Comparison of ENCODE assay signal across 8 cellular contexts in the genomic region with DNA sequence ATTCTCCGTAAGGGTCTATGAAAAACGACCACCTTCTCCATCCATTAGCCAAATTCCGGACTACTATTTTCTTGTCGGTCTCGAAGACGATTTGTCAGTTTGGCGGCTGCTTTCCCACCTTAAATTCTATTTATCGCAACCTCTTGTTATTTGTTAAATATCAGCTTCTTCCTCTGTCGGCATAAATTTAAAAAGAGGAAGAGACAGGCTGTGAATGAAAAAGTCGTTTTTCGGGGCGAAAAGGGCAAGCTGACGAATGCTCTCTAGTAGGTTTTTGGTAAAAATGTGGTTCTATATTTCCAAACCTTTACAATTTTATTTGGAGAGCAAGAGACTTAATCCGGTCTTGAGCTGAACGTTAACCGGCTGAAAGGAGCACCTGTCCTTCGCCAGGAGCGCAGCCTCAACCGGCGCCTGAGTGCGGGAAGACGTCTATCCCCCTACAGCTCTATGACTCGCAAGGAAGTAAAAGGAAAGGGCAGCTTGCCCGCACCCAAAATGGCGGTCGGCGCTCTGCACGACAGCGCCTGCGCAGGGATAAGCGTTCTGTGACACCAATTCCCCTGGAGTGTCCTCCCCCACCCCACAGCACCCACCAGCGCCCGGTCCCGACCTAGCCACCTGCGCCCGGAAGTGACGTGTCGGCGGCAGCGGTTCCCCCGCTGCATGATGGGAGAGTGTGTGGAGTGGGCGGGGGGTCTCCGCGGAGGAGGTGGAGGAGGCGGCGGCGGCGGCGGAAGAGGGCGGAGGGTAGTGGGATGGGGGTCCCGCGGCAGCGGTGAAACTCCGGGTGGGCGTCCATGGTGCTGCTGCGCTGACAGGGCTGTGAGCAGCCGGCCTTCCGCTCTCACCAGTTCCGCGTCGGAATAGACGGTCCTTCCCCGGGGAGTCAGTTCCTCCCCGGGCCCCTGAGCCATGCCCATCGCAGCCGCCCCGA. TPM values are rescaled to one million over a fixed set of nuclear protein-coding genes. Genes with fewer than 3 reads are reported as not detected.
A peak's percentile ranks its signal among the peaks of the same experiment; 100 is the strongest.
DNase-seq lines count a peak whose midpoint lies in the region; ATAC-seq and TF ChIP-seq lines count a peak whose summit lies in the region.

A gene with protein sequence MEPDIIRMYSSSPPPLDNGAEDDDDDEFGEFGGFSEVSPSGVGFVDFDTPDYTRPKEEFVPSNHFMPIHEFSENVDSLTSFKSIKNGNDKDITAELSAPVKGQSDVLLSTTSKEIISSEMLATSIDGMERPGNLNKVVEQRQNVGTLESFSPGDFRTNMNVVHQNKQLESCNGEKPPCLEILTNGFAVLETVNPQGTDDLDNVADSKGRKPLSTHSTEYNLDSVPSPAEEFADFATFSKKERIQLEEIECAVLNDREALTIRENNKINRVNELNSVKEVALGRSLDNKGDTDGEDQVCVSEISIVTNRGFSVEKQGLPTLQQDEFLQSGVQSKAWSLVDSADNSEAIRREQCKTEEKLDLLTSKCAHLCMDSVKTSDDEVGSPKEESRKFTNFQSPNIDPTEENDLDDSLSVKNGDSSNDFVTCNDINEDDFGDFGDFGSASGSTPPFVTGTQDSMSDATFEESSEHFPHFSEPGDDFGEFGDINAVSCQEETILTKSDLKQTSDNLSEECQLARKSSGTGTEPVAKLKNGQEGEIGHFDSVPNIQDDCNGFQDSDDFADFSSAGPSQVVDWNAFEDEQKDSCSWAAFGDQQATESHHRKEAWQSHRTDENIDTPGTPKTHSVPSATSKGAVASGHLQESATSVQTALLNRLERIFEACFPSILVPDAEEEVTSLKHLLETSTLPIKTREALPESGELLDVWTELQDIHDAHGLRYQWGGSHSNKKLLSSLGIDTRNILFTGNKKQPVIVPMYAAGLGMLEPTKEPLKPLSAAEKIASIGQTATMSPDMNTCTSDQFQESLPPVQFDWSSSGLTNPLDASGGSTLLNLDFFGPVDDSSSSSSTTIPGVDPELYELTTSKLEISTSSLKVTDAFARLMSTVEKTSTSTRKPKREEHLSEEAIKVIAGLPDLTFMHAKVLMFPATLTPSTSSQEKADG (plus strand): TSS at position 662 of the 937 bp plus-strand sequence. CDS start 27,147 bp downstream, outside the sequence.

- no peaks in the 10 kb centered on the region for H3K36me3 ChIP-seq in spleen

- CTCF ChIA-PET in AG04450 (lab: Charles Lee) (interaction anchor here (0.5 to 3.0 kb wide), 32 partner anchors 10 to 1050 kb away, joined by 3 to 63 read pairs (median 6); no protein-coding TSS in a partner anchor), activated B cell treated with CpG ODN at 0.5 μM for 24 hours (lab: Charles Lee) (interaction anchor here (0.9 to 3.5 kb wide), 34 partner anchors 9 to 531 kb away, joined by 3 to 93 read pairs (median 5); a partner anchor contains a TSS)

- POLR2A ChIA-PET in AG04450 (lab: Yijun Ruan, JAX) (interaction anchor here (0.7 to 1.0 kb wide), 2 partner anchors 18 to 71 kb away, joined by 3 read pairs; no protein-coding TSS in a partner anchor), activated B cell treated with CpG ODN at 0.5 μM for 24 hours (lab: Charles Lee) (interaction anchor here (0.5 to 5.0 kb wide), 49 partner anchors 10 to 704 kb away, joined by 3 to 50 read pairs (median 6); a partner anchor contains a TSS)

- H3K9me3 ChIP-seq in AG04450 (ENCODE audit: control insufficient read depth, insufficient read depth, low read length) (no peaks in the 10 kb centered on the region; the same call in 1 of the 2 replicates), spleen (no peaks in the 10 kb centered on the region)

- H3K36me3 Mint-ChIP-seq in activated B cell treated with CpG ODN at 0.5 μM for 24 hours (ENCODE audit: low read depth) (peaks cover 26% of the 10 kb centered on the region), immature natural killer cell (no peaks in the 10 kb centered on the region)

- H3K27me3 Mint-ChIP-seq in activated B cell treated with CpG ODN at 0.5 μM for 24 hours (no peaks in the 10 kb centered on the region), immature natural killer cell (ENCODE audit: low read depth in 3 of 3) (peaks cover 6 to 20% (median 12%) of the 10 kb centered on the region in 3 donors)

- TF ChIP-seq CTCF in AG04450 (IDR thresholded peaks at IDR 0.05; ENCODE audit: low read depth, low read length) (no peak), activated B cell treated with CpG ODN at 0.5 μM for 24 hours (IDR thresholded peaks at IDR 0.05) (no peak), spleen (IDR thresholded peaks at IDR 0.05 in 8 of 11, conservative IDR thresholded peaks at IDR 0.05 in 3 of 11) (peak in 3 of 11 experiments; percentile 32 to 43 (median 42))

- ATAC-seq in GM18909 (IDR thresholded peaks at IDR 0.05; ENCODE audit: poor library complexity, unreplicated experiment), result peak; percentile 87
- ATAC-seq in HG03175 (IDR thresholded peaks at IDR 0.05; ENCODE audit: unreplicated experiment), result peak; percentile 86
- peak; percentile 87 for ATAC-seq in activated B cell treated with CpG ODN at 0.5 μM for 24 hours (ENCODE audit: low read depth)

- DNase-seq in AG04450 (ENCODE audit: low read depth, low spot score) (peak; percentile 97), NCI-H345 (lab: John Stamatoyannopoulos, UW) (peak; percentile 99), activated B cell treated with CpG ODN at 0.5 μM for 24 hours (peak; percentile 97), caudate nucleus (lab: John Stamatoyannopoulos, UW) (peak; percentile 83 to 100 (median 98)), immature natural killer cell (peak; percentile 99), spleen (peak; percentile 100)

- H3K4me3 ChIP-seq in AG04450 (ENCODE audit: low read depth, low read length) (peak within 1 kb of the TSS; percentile 91), spleen (peak within 1 kb of the TSS; percentile 73 to 97 (median 85))

- peaks cover 5 to 54% (median 49%) of the 10 kb centered on the region in 6 donors for H3K4me1 ChIP-seq in spleen

- peak in 2 of 3 donors; percentile 43 to 87 for TF ChIP-seq POLR2A in spleen (IDR thresholded peaks at IDR 0.05)

- H3K27ac Mint-ChIP-seq in activated B cell treated with CpG ODN at 0.5 μM for 24 hours (peak within 1 kb of the TSS; percentile 100), immature natural killer cell (peak within 1 kb of the TSS; percentile 98 to 100 (median 98))

- H3K4me1 Mint-ChIP-seq in activated B cell treated with CpG ODN at 0.5 μM for 24 hours (peaks cover 46% of the 10 kb centered on the region), immature natural killer cell (peaks cover 44 to 51% of the 10 kb centered on the region in 2 donors)

- no peaks in the 10 kb centered on the region for H3K9me3 Mint-ChIP-seq in activated B cell treated with CpG ODN at 0.5 μM for 24 hours
- H3K9me3 Mint-ChIP-seq in immature natural killer cell, result no peaks in the 10 kb centered on the region

- 0 to 1% (median 0%) methylated on average over 43 to 67 of the region's 67 CpGs for whole genome bisulfite sequencing in spleen, 5 donors

- peak within 1 kb of the TSS; percentile 99 for H3K4me3 Mint-ChIP-seq in activated B cell treated with CpG ODN at 0.5 μM for 24 hours
- H3K4me3 Mint-ChIP-seq in immature natural killer cell, result peak within 1 kb of the TSS; percentile 97 to 99 (median 99)

- H3K27me3 ChIP-seq in AG04450 (ENCODE audit: control insufficient read depth, insufficient read depth, low read length) (peaks cover 12% of the 10 kb centered on the region), spleen (replicated peaks in 1 of 7) (no peaks in the 10 kb centered on the region)

- intact Hi-C loops in activated B cell treated with CpG ODN at 0.5 μM for 24 hours (cut with micrococcal nuclease), result loop anchor here (1.0 to 2.0 kb wide), 14 partner anchors 17 to 1049 kb away; a partner anchor contains a TSS
- intact Hi-C loops in spleen (cut with DNase I; ENCODE audit: low total_unique reads), result no loop called here

- H3K27ac ChIP-seq in AG04450 (ENCODE audit: low read depth, low read length) (peak within 1 kb of the TSS; percentile 81), caudate nucleus (ENCODE audit: low read depth, low read length) (peak within 1 kb of the TSS; percentile 95), spleen (peak within 1 kb of the TSS; percentile 95 to 99 (median 98))

RNA-seq across cellular contexts. Expression of the gene that starts here (rescaled TPM):
- polyA plus RNA-seq in AG04450 (2011; rRNA removed) (16.8 and 22.0 TPM in 2 replicates), immature natural killer cell (10 to 100 TPM; 19.3 to 28.3 (median 22.3) TPM), spleen (10 to 100 TPM; 41.7 to 64.8 (median 50.3) TPM)
- polyA minus RNA-seq in AG04450 (2011; rRNA and poly(A)+ RNA removed), result 10.8 and 14.5 TPM in 2 replicates
- total RNA-seq in activated B cell treated with CpG ODN at 0.5 μM for 24 hours (76.2 and 81.3 TPM in 2 replicates), spleen (10 to 100 TPM; 36.9 to 71.1 (median 49.4) TPM)

Comparison
In these comparisons a context has a peak if more than half of its experiments do, and no peak if none do; other contexts are left out.
1. Peak in every context shown above with its lines: DNase-seq, ATAC-seq, H3K4me3 ChIP-seq and H3K27ac ChIP-seq.